21 cellular contexts compared by ENCODE assay signal in the genomic region with DNA sequence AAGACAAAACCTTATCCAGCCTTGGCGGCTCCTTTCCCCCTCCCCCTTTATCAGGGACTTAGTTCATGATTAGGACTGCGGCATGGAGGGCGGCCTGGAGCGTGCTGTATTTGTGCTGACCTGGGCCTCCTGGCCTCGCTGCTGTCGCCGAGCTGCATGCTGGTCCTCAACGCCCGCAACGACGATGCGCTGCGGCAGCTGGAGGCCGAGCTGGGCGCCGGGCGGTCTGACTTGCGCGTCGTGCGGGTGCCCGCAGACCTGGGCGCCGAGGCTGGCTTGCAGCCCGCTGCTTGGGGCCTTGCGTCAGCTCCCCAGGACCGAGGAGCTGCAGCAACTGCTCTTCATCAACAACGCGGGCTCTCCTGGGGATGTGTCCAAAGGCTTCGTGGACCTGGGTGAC.
"Had no signal": no experiment of that assay in that cellular context is flagged by ENCODE, and none has a peak within 500 bp of the region (broad histone marks: within the 10 kb centered on the region; RNA-seq: fewer than 3 reads in every experiment).

No MANE protein-coding gene starts in this region.

- H3K9me3 ChIP-seq: MG63, SJCRH30 had no signal

- H3K4me3 ChIP-seq: MG63, SJCRH30 had no signal

- DNase-seq: KBM-7, MG63, NCI-H1092, NCI-H1105 treated with DMSO at 0.1 percent for 48 hours, NCI-H1417 treated with DMSO at 0.1 percent for 48 hours, NCI-H146, NCI-H1694 treated with DMSO at 0.1 percent for 48 hours, NCI-H1930, NCI-H2081, NCI-H2107, NCI-H226, NCI-H446, NCI-H510A, NCI-H524 treated with DMSO at 0.1 percent for 48 hours, NCI-H69, NCI-H774, SHP77 treated with DMSO at 0.1 percent for 48 hours, SJCRH30 had no signal

- H3K36me3 ChIP-seq: MG63, SJCRH30 had no signal

- H3K27ac ChIP-seq: RWPE1, SJCRH30 had no signal

- H3K27me3 ChIP-seq: MG63, SJCRH30 had no signal

- H3K4me1 ChIP-seq: SJCRH30 had no signal

- ATAC-seq: Right ventricle myocardium inferior, SK-N-SH treated with all-trans-retinoic acid at 6 μM for 48 hours had no signal
